8 cellular contexts compared by ENCODE assay signal in genomic region chr16:19118938-19119431, GRCh38. TPM values are rescaled to one million over a fixed set of nuclear protein-coding genes. Genes with fewer than 3 reads are reported as not detected.
A peak's percentile ranks its signal among the peaks of the same experiment; 100 is the strongest.
DNase-seq lines count a peak whose midpoint lies in the region; ATAC-seq, FAIRE-seq and TF ChIP-seq lines count a peak whose summit lies in the region.

No MANE protein-coding gene starts in this region.

- no peak overlapping the region for H3K18ac ChIP-seq in mesendoderm (ENCODE audit: low read length)

- H3K27ac ChIP-seq in Panc1 (ENCODE audit: low read length) = peak overlapping the region; percentile 78
- no peak overlapping the region for H3K27ac ChIP-seq in mesendoderm (ENCODE audit: low read depth, low read length)
- H3K27ac ChIP-seq in suprapubic skin = peak overlapping the region; percentile 55

- H3K4me2 ChIP-seq in mesendoderm (ENCODE audit: low read length) = no peak overlapping the region

- no peak overlapping the region for H3K23ac ChIP-seq in mesendoderm (ENCODE audit: low read length)

- H3K36me3 ChIP-seq in Panc1 (ENCODE audit: control insufficient read depth, insufficient read depth, low read length) (no peaks in the 10 kb centered on the region; the same call in none of the 2 replicates), bronchial epithelial cell (ENCODE audit: control insufficient read depth, insufficient read depth, low read length) (peaks cover 12% of the 10 kb centered on the region), mesendoderm (ENCODE audit: control insufficient read depth, insufficient read depth, low read length) (no peaks in the 10 kb centered on the region), suprapubic skin (no peaks in the 10 kb centered on the region)

- no peak overlapping the region for H2BK15ac ChIP-seq in mesendoderm (replicated peaks; ENCODE audit: low read depth)

- POLR2A ChIA-PET in Panc1 (lab: Charles Lee) = no interaction called here

- peak; percentile 71 for DNase-seq in GM04503 (ENCODE audit: low read depth)
- DNase-seq in Panc1 (ENCODE audit: low read depth, low spot score) = no peak
- DNase-seq in bronchial epithelial cell (ENCODE audit: low read depth) = peak; percentile 85
- no peak for DNase-seq in mesendoderm
- no peak for DNase-seq in suprapubic skin (ENCODE audit: low spot score in 2 of 2)
- no peak for DNase-seq in NCI-H2171 treated with DMSO at 0.1 percent for 48 hours (lab: John Stamatoyannopoulos, UW)

- H2AK5ac ChIP-seq in mesendoderm (ENCODE audit: low read length) = no peak overlapping the region

- no peak for TF ChIP-seq EP300 in suprapubic skin (IDR thresholded peaks at IDR 0.05)

- in situ Hi-C loops in Panc1 (cut with HindIII; ENCODE audit: low pct_unique_long_range_greater_than_20kb, low sequenced_read_pairs) = no loop called here

- no peak overlapping the region for H3K9ac ChIP-seq in mesendoderm (ENCODE audit: low read length)

- H3K27me3 ChIP-seq in Panc1 (ENCODE audit: control insufficient read depth, insufficient read depth, low read length) = no peaks in the 10 kb centered on the region
- H3K27me3 ChIP-seq in bronchial epithelial cell (ENCODE audit: control insufficient read depth, insufficient read depth, low read length) = no peaks in the 10 kb centered on the region
- no peaks in the 10 kb centered on the region for H3K27me3 ChIP-seq in mesendoderm (ENCODE audit: insufficient read depth, low read length, poor library complexity)
- no peaks in the 10 kb centered on the region for H3K27me3 ChIP-seq in suprapubic skin

- TF ChIP-seq CTCF in Panc1 (IDR thresholded peaks at IDR 0.05) = no peak
- TF ChIP-seq CTCF in bronchial epithelial cell (IDR thresholded peaks at IDR 0.05; ENCODE audit: insufficient read depth, low read length, severe bottlenecking) = no peak
- no peak for TF ChIP-seq CTCF in suprapubic skin (IDR thresholded peaks at IDR 0.05)

- H3K56ac ChIP-seq in mesendoderm (ENCODE audit: low read length) = peak overlapping the region; percentile 47

- no peak overlapping the region for H3K4ac ChIP-seq in mesendoderm (ENCODE audit: low read depth, low read length)

- FAIRE-seq in bronchial epithelial cell (lab: Jason Lieb, UNC) = no peak

- no peak overlapping the region for H2BK120ac ChIP-seq in mesendoderm (ENCODE audit: low read depth, low read length)

- no peaks in the 10 kb centered on the region for H3K79me1 ChIP-seq in mesendoderm (ENCODE audit: low read length)

- ATAC-seq in Panc1 = no peak
- no peak for ATAC-seq in HG03097 (IDR thresholded peaks at IDR 0.05; ENCODE audit: low FRiP score, unreplicated experiment)
- no peak for ATAC-seq in GM18861 (IDR thresholded peaks at IDR 0.05; ENCODE audit: unreplicated experiment)

- H2BK5ac ChIP-seq in mesendoderm (ENCODE audit: low read length) = no peak overlapping the region

- intact Hi-C loops in Panc1 (cut with micrococcal nuclease; ENCODE audit: unreplicated experiment) = no loop called here

- no peak for TF ChIP-seq POLR2A in suprapubic skin (IDR thresholded peaks at IDR 0.05)

- H3K9me3 ChIP-seq in Panc1 (ENCODE audit: control insufficient read depth, insufficient read depth, low read depth, low read length) (no peaks in the 10 kb centered on the region), suprapubic skin (no peaks in the 10 kb centered on the region)

- H3K4me1 ChIP-seq in Panc1 (ENCODE audit: control insufficient read depth, insufficient read depth, low read length) (peaks cover 43% of the 10 kb centered on the region), mesendoderm (ENCODE audit: control insufficient read depth, low read depth, low read length) (peaks cover 2% of the 10 kb centered on the region), suprapubic skin (peaks cover 86% of the 10 kb centered on the region)

- CTCF ChIA-PET in Panc1 (lab: Charles Lee) = interaction anchor here (0.6 to 0.9 kb wide), 3 partner anchors 12 to 158 kb away, joined by 3 to 16 read pairs (median 4); no protein-coding TSS in a partner anchor

- H3K79me2 ChIP-seq in mesendoderm (ENCODE audit: control insufficient read depth, insufficient read depth, low read length) = no peaks in the 10 kb centered on the region

- peak overlapping the region; percentile 15 to 21 for H3K4me3 ChIP-seq in Panc1 (ENCODE audit: low read depth in 2 of 2, low read length in 2 of 2)
- H3K4me3 ChIP-seq in bronchial epithelial cell (ENCODE audit: low read depth, low read length) = peak overlapping the region; percentile 22
- H3K4me3 ChIP-seq in mesendoderm (ENCODE audit: low read length) = no peak overlapping the region
- peak overlapping the region; percentile 31 for H3K4me3 ChIP-seq in suprapubic skin

- 100% methylated on average over 1 of the region's 6 CpGs for WGBS in mesendoderm (ENCODE audit: extremely low coverage, insufficient coverage, low lambda C conversion rate)
- WGBS in suprapubic skin = 25% methylated on average over 6 of the region's 6 CpGs

- H4K5ac ChIP-seq in mesendoderm (ENCODE audit: low read length) = no peak overlapping the region

- TSS peak; percentile 41 for BruUV-seq in Panc1 (replicated peaks; lab: Mats Ljungman, UMichigan)

- no peak overlapping the region for H4K8ac ChIP-seq in mesendoderm (ENCODE audit: low read depth, low read length)

RNA-seq across cellular contexts. Expression of gene ITPRIPL2, which starts 5.2 kb away (rescaled TPM):
- total RNA-seq in Panc1 (2021; ENCODE audit: unreplicated experiment) = 83.2 TPM
- 32.1 TPM for polyA plus RNA-seq in Panc1 (2012; ENCODE audit: insufficient read length)
- 16.8 and 18.7 TPM in 2 replicates for total RNA-seq in bronchial epithelial cell
- 2.3 TPM for polyA plus RNA-seq in mesendoderm (2013, experiment 1 of 2)
- 2.5 TPM for polyA plus RNA-seq in mesendoderm (2013, experiment 2 of 2)
- 10 to 100 TPM; 39.0 to 91.9 (median 69.6) TPM for total RNA-seq in suprapubic skin

RNA-seq across cellular contexts. Expression of gene SYT17, which starts 49.1 kb away (rescaled TPM):
- total RNA-seq in Panc1 (2021; ENCODE audit: unreplicated experiment) (5.4 TPM), bronchial epithelial cell (1.1 and 1.3 TPM in 2 replicates), suprapubic skin (10 to 100 TPM in 2 of 4 donors, 1 to 10 TPM in 2; 2.5 to 27.6 (median 9.7) TPM)
- polyA plus RNA-seq in Panc1 (2012; ENCODE audit: insufficient read length) = 9.0 TPM
- polyA plus RNA-seq in mesendoderm (2013, experiment 1 of 2) = 3.4 TPM
- 3.3 TPM for polyA plus RNA-seq in mesendoderm (2013, experiment 2 of 2)

RNA-seq across cellular contexts. Expression of gene COQ7, which starts 51.6 kb away (rescaled TPM):
- total RNA-seq in Panc1 (2021; ENCODE audit: unreplicated experiment) = 39.6 TPM
- polyA plus RNA-seq in Panc1 (2012; ENCODE audit: insufficient read length) = 31.5 TPM
- total RNA-seq in bronchial epithelial cell = 15.5 and 19.5 TPM in 2 replicates
- 12.6 TPM for polyA plus RNA-seq in mesendoderm (2013, experiment 1 of 2)
- polyA plus RNA-seq in mesendoderm (2013, experiment 2 of 2) = 12.3 TPM
- 10 to 100 TPM in 3 of 4 donors, 1 to 10 TPM in 1; 7.6 to 19.2 (median 12.0) TPM for total RNA-seq in suprapubic skin

Comparison
In these comparisons a context has a peak if more than half of its experiments do, and no peak if none do; other contexts are left out.
1. DNase-seq: peak in GM04503 (single experiment) and bronchial epithelial cell (single experiment); none in Panc1 (single experiment), mesendoderm (single experiment), suprapubic skin (0 of 2) and NCI-H2171 treated with DMSO at 0.1 percent for 48 hours (single experiment).